15 cellular contexts compared by ENCODE assay signal in the genomic region with DNA sequence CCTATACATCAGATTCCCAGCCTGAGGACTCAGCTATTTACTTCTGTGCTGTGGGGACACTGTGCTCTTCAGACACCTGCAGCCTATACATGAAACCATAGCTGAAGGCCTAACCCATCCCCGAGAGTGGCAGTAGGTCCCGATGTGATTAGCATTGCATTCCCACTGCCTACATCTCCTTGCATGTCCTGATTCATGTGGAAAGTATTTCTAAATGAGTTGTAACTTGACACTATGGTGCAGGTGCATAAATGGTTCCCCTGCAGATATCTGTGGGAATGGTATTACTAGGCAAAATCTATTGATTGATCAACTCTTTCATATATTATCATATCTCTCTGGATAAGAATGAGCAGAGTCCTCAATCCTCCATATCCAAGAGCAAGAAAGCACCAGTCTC.
DNase-seq lines count a peak whose midpoint lies in the region; ATAC-seq and TF ChIP-seq lines count a peak whose summit lies in the region.
"Had no signal": no experiment of that assay in that cellular context is flagged by ENCODE, and none has a peak within 500 bp of the region (broad histone marks: within the 10 kb centered on the region; RNA-seq: fewer than 3 reads in every experiment).

No MANE protein-coding gene starts in this region.

- peaks cover 3% of the 10 kb centered on the region; the same call in 1 of the 2 replicates for H3K27me3 ChIP-seq in PC-3 (ENCODE audit: low read length)
- H3K27me3 ChIP-seq: BE2C had no signal

- H3K79me2 ChIP-seq in PC-3 (ENCODE audit: low read length): no peaks in the 10 kb centered on the region

- no peak overlapping the region for H2AFZ ChIP-seq in PC-3 (ENCODE audit: low read length)
- H2AFZ ChIP-seq: GM23248 had no signal

- H3K9ac ChIP-seq in PC-3 (ENCODE audit: low read length): no peak overlapping the region
- H3K9ac ChIP-seq: GM23248 had no signal

- CTCF ChIA-PET in PC-3 (lab: Charles Lee): no interaction called here

- BruUV-seq in PC-3 (replicated peaks; lab: Mats Ljungman, UMichigan): no TSS peak

- 0 out of 2 replicates have a peak, but pooled peaks cover 12% of the 10 kb centered on the region for H3K4me1 ChIP-seq in PC-3 (ENCODE audit: insufficient read depth, low read length)
- H3K4me1 ChIP-seq: A549, BE2C had no signal

- H3K36me3 ChIP-seq in PC-3 (ENCODE audit: low read depth, low read length): no peaks in the 10 kb centered on the region
- H3K36me3 ChIP-seq: BE2C had no signal

- H3K27ac ChIP-seq in PC-3 (ENCODE audit: low read length): no peak overlapping the region
- H3K27ac ChIP-seq: A549, C4-2B, GM23248 had no signal

- H3K9me3 ChIP-seq in PC-3 (ENCODE audit: low read length): no peaks in the 10 kb centered on the region
- H3K9me3 ChIP-seq: A549, BE2C had no signal

- H3K9me2 ChIP-seq in PC-3 (replicated peaks; ENCODE audit: low read length): no peaks in the 10 kb centered on the region

- no peak overlapping the region for H3K27ac Mint-ChIP-seq in stimulated activated naive CD8-positive, alpha-beta T cell treated with anti-CD3 and anti-CD28 coated beads, Interleukin-15, amount 100 ng/mL, for 72 hours

- H3K9me3 Mint-ChIP-seq in stimulated activated naive CD8-positive, alpha-beta T cell treated with anti-CD3 and anti-CD28 coated beads, Interleukin-15, amount 100 ng/mL, for 72 hours: no peaks in the 10 kb centered on the region
- H3K9me3 Mint-ChIP-seq: CD4-positive, alpha-beta memory T cell had no signal

- no peak overlapping the region for H3K4me2 ChIP-seq in PC-3 (ENCODE audit: low read length)
- H3K4me2 ChIP-seq: A549 had no signal

- no peak for TF ChIP-seq CTCF in PC-3 (conservative IDR thresholded peaks at IDR 0.05; ENCODE audit: low read depth, low read length)

- no peak overlapping the region for H3K4me3 Mint-ChIP-seq in stimulated activated naive CD8-positive, alpha-beta T cell treated with anti-CD3 and anti-CD28 coated beads, Interleukin-15, amount 100 ng/mL, for 72 hours
- H3K4me3 Mint-ChIP-seq: CD4-positive, alpha-beta memory T cell had no signal

- DNase-seq in PC-3 (peak; percentile 39), SW480 (ENCODE audit: low spot score) (peak; percentile 78), iPS-NIHi11 (ENCODE audit: low spot score) (peak; percentile 23), NCI-H69 (lab: John Stamatoyannopoulos, UW) (no peak), occipital lobe (lab: John Stamatoyannopoulos, UW) (no peak), left cardiac atrium (no peak)
- DNase-seq in stimulated activated naive CD8-positive, alpha-beta T cell treated with anti-CD3 and anti-CD28 coated beads, Interleukin-15, amount 100 ng/mL, for 72 hours: no peak
- DNase-seq: BE2C; CD4-positive, alpha-beta memory T cell; DMS79; GM23248; H7 had no signal

- no peaks in the 10 kb centered on the region for H3F3A ChIP-seq in PC-3 (ENCODE audit: low read length, unreplicated experiment)

- H4K20me1 ChIP-seq in PC-3 (ENCODE audit: low read length): no peaks in the 10 kb centered on the region

- POLR2A ChIA-PET in PC-3 (lab: Charles Lee; ENCODE audit: unreplicated experiment): no interaction called here

- no peak overlapping the region for H3K4me3 ChIP-seq in PC-3 (ENCODE audit: low read length)
- H3K4me3 ChIP-seq: A549, GM23248 had no signal

- intact Hi-C loops in PC-3 (cut with micrococcal nuclease): no loop called here
- intact Hi-C loops in left cardiac atrium (cut with DNase I): no loop called here

- ATAC-seq in PC-3: 0 out of 2 replicates have a peak, but pooled peaks have one; percentile 13
- no peak for ATAC-seq in stimulated activated naive CD8-positive, alpha-beta T cell treated with anti-CD3 and anti-CD28 coated beads, Interleukin-15, amount 100 ng/mL, for 72 hours
- ATAC-seq in left cardiac atrium: no peak
- ATAC-seq: A549, HepG2 had no signal

- peaks cover 15% of the 10 kb centered on the region for H3K4me1 Mint-ChIP-seq in stimulated activated naive CD8-positive, alpha-beta T cell treated with anti-CD3 and anti-CD28 coated beads, Interleukin-15, amount 100 ng/mL, for 72 hours

- no peaks in the 10 kb centered on the region for H3K27me3 Mint-ChIP-seq in stimulated activated naive CD8-positive, alpha-beta T cell treated with anti-CD3 and anti-CD28 coated beads, Interleukin-15, amount 100 ng/mL, for 72 hours
- H3K27me3 Mint-ChIP-seq: CD4-positive, alpha-beta memory T cell had no signal

Comparison
In these comparisons a context has a peak if more than half of its experiments do, and no peak if none do; other contexts are left out.
1. DNase-seq: peak in PC-3 (single experiment), SW480 (single experiment) and iPS-NIHi11 (single experiment); none in stimulated activated naive CD8-positive, alpha-beta T cell treated with anti-CD3 and anti-CD28 coated beads, Interleukin-15, amount 100 ng/mL, for 72 hours (0 of 2), NCI-H69 (single experiment), occipital lobe (single experiment) and left cardiac atrium (single experiment).